1 cellular context compared by ENCODE assay signal in genomic region chr12:127170271-127171180, GRCh38.
TF ChIP-seq lines count a peak whose summit lies in the region.

No MANE protein-coding gene starts in this region.

TF ChIP-seq in HepG2, 621 proteins besides CTCF, POLR2A, EP300 and RAD21 (continued from another document):
- no peak for TF ChIP-seq ZSCAN5A (CRISPR knock-in tag; IDR thresholded peaks at IDR 0.05; ENCODE audit: borderline replicate concordance)
- TF ChIP-seq DDIT3 (CRISPR knock-in tag; IDR thresholded peaks at IDR 0.05), result no peak
- no peak for TF ChIP-seq KDM1A (CRISPR knock-in tag; IDR thresholded peaks at IDR 0.05)
- TF ChIP-seq PATZ1 (CRISPR knock-in tag; IDR thresholded peaks at IDR 0.05), result no peak
- TF ChIP-seq CEBPZ (IDR thresholded peaks at IDR 0.05; ENCODE audit: low read length), result no peak
